8 cellular contexts compared by ENCODE assay signal in genomic region chr9:134641173-134641985, GRCh38. TPM values are rescaled to one million over a fixed set of nuclear protein-coding genes. Genes with fewer than 3 reads are reported as not detected.
DNase-seq lines count a peak whose midpoint lies in the region; ATAC-seq, FAIRE-seq and TF ChIP-seq lines count a peak whose summit lies in the region.

Gene COL5A1 (plus strand): TSS chr9:134641803. CDS start chr9:134642188, 385 bp downstream.

- H3K4me3 ChIP-seq in SJSA1, result peak within 1 kb of the TSS; percentile 84
- H3K4me3 ChIP-seq in body of pancreas, result peak within 1 kb of the TSS in 1 of 2 donors; percentile 45
- peak within 1 kb of the TSS; percentile 72 for H3K4me3 ChIP-seq in iPS-11a (ENCODE audit: low read depth, low read length)
- H3K4me3 ChIP-seq in retinal pigment epithelial cell (ENCODE audit: low read length), result peak within 1 kb of the TSS; percentile 55
- peak within 1 kb of the TSS; percentile 84 to 87 for H3K4me3 ChIP-seq in aorta (ENCODE audit: low read length in 2 of 2)

- H3K27me3 ChIP-seq in SJSA1 (replicated peaks), result no peaks in the 10 kb centered on the region
- H3K27me3 ChIP-seq in body of pancreas, result peaks cover 0 to 7% of the 10 kb centered on the region in 2 donors
- no peaks in the 10 kb centered on the region for H3K27me3 ChIP-seq in aorta (ENCODE audit: control insufficient read depth in 1 of 2, insufficient read depth in 2 of 2, low read length in 1 of 2)

- DNase-seq in H54 (ENCODE audit: insufficient read length, low spot score) (peak; percentile 97), SJSA1 (ENCODE audit: low read depth in 1 of 2, low spot score in 2 of 2) (peak; percentile 93 to 94), body of pancreas (peak; percentile 68 to 84 (median 77)), retinal pigment epithelial cell (ENCODE audit: low read depth) (peak; percentile 43), aorta (peak; percentile 94 to 97), NCI-H1417 (lab: John Stamatoyannopoulos, UW) (no peak)

- H3K4me1 ChIP-seq in SJSA1 (replicated peaks) (peaks cover 39% of the 10 kb centered on the region), body of pancreas (peaks cover 20% of the 10 kb centered on the region), aorta (ENCODE audit: control insufficient read depth in 1 of 2, insufficient read depth in 2 of 2, low read length in 2 of 2) (no peaks in the 10 kb centered on the region)

- peak within 1 kb of the TSS; percentile 67 for H3K27ac ChIP-seq in SJSA1
- peak within 1 kb of the TSS in 2 of 4 donors; percentile 45 to 50 for H3K27ac ChIP-seq in body of pancreas
- H3K27ac ChIP-seq in aorta (ENCODE audit: low read depth in 1 of 2, low read length in 2 of 2), result peak within 1 kb of the TSS; percentile 29 to 93

- H3K36me3 ChIP-seq in SJSA1, result peaks cover 26% of the 10 kb centered on the region
- H3K36me3 ChIP-seq in body of pancreas (replicated peaks in 1 of 2; ENCODE audit: insufficient read depth in 1 of 2, low read depth in 2 of 2), result no peaks in the 10 kb centered on the region
- H3K36me3 ChIP-seq in aorta (ENCODE audit: control insufficient read depth in 1 of 2, insufficient read depth in 2 of 2, low read length in 1 of 2), result no peaks in the 10 kb centered on the region

- intact Hi-C loops in body of pancreas (cut with DNase I), result no loop called here
- intact Hi-C loops in aorta (cut with DNase I), result loop anchor here (1.0 to 10.0 kb wide), 5 partner anchors 39 to 192 kb away; no protein-coding TSS in a partner anchor

- FAIRE-seq in H54 (lab: Jason Lieb, UNC), result no peak

- peak; percentile 99 for TF ChIP-seq POLR2A in H54 (IDR thresholded peaks at IDR 0.05; ENCODE audit: low read depth, low read length)
- peak in 2 of 3 donors; percentile 51 for TF ChIP-seq POLR2A in body of pancreas (IDR thresholded peaks at IDR 0.05)

- peak in 1 of 7 experiments; percentile 32 for TF ChIP-seq CTCF in body of pancreas (IDR thresholded peaks at IDR 0.05)
- TF ChIP-seq CTCF in retinal pigment epithelial cell (conservative IDR thresholded peaks at IDR 0.05; ENCODE audit: low read depth, low read length), result no peak

- ATAC-seq in body of pancreas (peak; percentile 82), aorta (ENCODE audit: low FRiP score) (peak; percentile 90), GM21529 (IDR thresholded peaks at IDR 0.05; ENCODE audit: unreplicated experiment) (no peak)

- WGBS in body of pancreas, 2 donors, result 1 to 2% methylated on average over 36 to 66 of the region's 72 CpGs
- WGBS in aorta, 2 donors, result 0 to 1% methylated on average over 56 to 72 of the region's 72 CpGs

- no peaks in the 10 kb centered on the region for H3K9me3 ChIP-seq in SJSA1 (replicated peaks)
- no peaks in the 10 kb centered on the region for H3K9me3 ChIP-seq in body of pancreas
- H3K9me3 ChIP-seq in aorta (ENCODE audit: control insufficient read depth, low read length), result no peaks in the 10 kb centered on the region

RNA-seq across cellular contexts. Expression of gene COL5A1, which starts in this region (rescaled TPM):
- 148 and 165 TPM in 2 replicates for total RNA-seq in SJSA1 (2014; rRNA removed; shearing (Covaris generic))
- total RNA-seq in body of pancreas (10 to 100 TPM in 1 of 2 donors, 1 to 10 TPM in 1; 7.0 to 14.5 TPM), aorta (100 to 1,000 TPM; 108 to 159 TPM)
- 10 to 100 TPM; 18.7 to 57.7 TPM for polyA plus RNA-seq in aorta

Comparison
In these comparisons a context has a peak if more than half of its experiments do, and no peak if none do; other contexts are left out.
1. DNase-seq: peak in H54 (single experiment), SJSA1 (2 of 2), body of pancreas (4 of 4), retinal pigment epithelial cell (single experiment) and aorta (2 of 2); none in NCI-H1417 (0 of 3).